In the genomic region with DNA sequence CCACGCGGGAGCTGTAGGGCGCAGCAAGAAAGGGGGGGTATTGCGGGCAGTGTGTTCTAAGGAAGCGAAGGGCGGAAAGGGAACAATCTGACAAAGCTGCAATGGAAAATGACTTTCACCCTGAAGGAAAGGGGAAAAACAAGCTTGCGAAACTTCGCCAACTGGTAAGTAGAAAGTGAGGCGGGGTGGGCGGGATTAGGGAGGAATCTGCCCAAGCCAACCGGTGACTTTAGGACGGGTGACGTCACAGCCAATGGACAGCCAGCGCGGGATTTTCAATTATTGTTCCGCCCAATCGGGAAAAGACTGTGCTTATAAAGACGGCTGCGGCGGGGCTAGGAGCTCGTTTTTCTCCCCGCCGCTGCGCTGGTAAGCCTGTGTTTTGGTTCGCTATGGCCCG, we compare ENCODE assay signal across 8 cellular contexts. TPM values are rescaled to one million over a fixed set of nuclear protein-coding genes. Genes with fewer than 3 reads are reported as not detected.
A peak's percentile ranks its signal among the peaks of the same experiment; 100 is the strongest.
DNase-seq lines count a peak whose midpoint lies in the region; ATAC-seq and TF ChIP-seq lines count a peak whose summit lies in the region.
"Not testable (repeated sequence)": the region's sequence is repeated elsewhere in the genome, so short reads cannot be mapped to it uniquely, and the experiment has no call there.

No MANE protein-coding gene starts in this region.

- H3K27ac ChIP-seq in RWPE2 (ENCODE audit: poor library complexity, severe bottlenecking); body of pancreas; lung (ENCODE audit: low read depth in 1 of 2, low read length in 1 of 2); upper lobe of right lung: not testable (repeated sequence)

- DNase-seq in RWPE2 (ENCODE audit: low spot score); body of pancreas; lung (ENCODE audit: low spot score); upper lobe of right lung: not testable (repeated sequence)

- no CpG with 5 or more reads among the region's 26 CpGs for WGBS in body of pancreas, 2 donors
- no CpG with 5 or more reads among the region's 26 CpGs for WGBS in lung, 2 donors

- H3K27me3 ChIP-seq in RWPE2 (ENCODE audit: insufficient read depth, poor library complexity, severe bottlenecking); body of pancreas; lung (ENCODE audit: control insufficient read depth, insufficient read depth); upper lobe of right lung: not testable (repeated sequence)

- H3K36me3 ChIP-seq in RWPE2 (ENCODE audit: low read depth); body of pancreas (replicated peaks in 1 of 2; ENCODE audit: insufficient read depth in 1 of 2, low read depth in 2 of 2); lung (ENCODE audit: control insufficient read depth in 2 of 2, insufficient read depth in 2 of 2, low read length in 2 of 2); upper lobe of right lung: not testable (repeated sequence)

- TF ChIP-seq CTCF in RWPE2 (IDR thresholded peaks at IDR 0.05; ENCODE audit: poor library complexity, severe bottlenecking); body of pancreas (IDR thresholded peaks at IDR 0.05); lung (IDR thresholded peaks at IDR 0.05; ENCODE audit: control extremely low read depth, extremely low read depth); upper lobe of right lung (IDR thresholded peaks at IDR 0.05): not testable (repeated sequence)

- H3K4me3 ChIP-seq in RWPE2 (ENCODE audit: severe bottlenecking); body of pancreas; lung; upper lobe of right lung: not testable (repeated sequence)

- H3K4me1 ChIP-seq in RWPE2 (ENCODE audit: insufficient read depth, poor library complexity, severe bottlenecking): peaks cover 24% of the 10 kb centered on the region
- peaks cover 26% of the 10 kb centered on the region for H3K4me1 ChIP-seq in body of pancreas
- peaks cover 1 to 15% of the 10 kb centered on the region in 2 donors for H3K4me1 ChIP-seq in lung (ENCODE audit: control insufficient read depth in 2 of 2, insufficient read depth in 2 of 2, low read length in 2 of 2)
- peaks cover 13% of the 10 kb centered on the region for H3K4me1 ChIP-seq in upper lobe of right lung

- intact Hi-C loops in body of pancreas (cut with DNase I); upper lobe of right lung (cut with DNase I): not testable (repeated sequence)

- ATAC-seq in GM18502 (IDR thresholded peaks at IDR 0.05; ENCODE audit: poor library complexity, unreplicated experiment) (peak; percentile 27), GM19455 (IDR thresholded peaks at IDR 0.05; ENCODE audit: unreplicated experiment) (peak; percentile 24), HG02610 (IDR thresholded peaks at IDR 0.05; ENCODE audit: unreplicated experiment) (peak; percentile 22), HG03108 (IDR thresholded peaks at IDR 0.05; ENCODE audit: unreplicated experiment) (peak; percentile 20), RWPE2 (ENCODE audit: low read depth) (peak; percentile 22), body of pancreas (peak; percentile 71), lung (ENCODE audit: insufficient read depth, low FRiP score) (peak; percentile 69), upper lobe of right lung (peak; percentile 69)

- not testable (repeated sequence) for TF ChIP-seq POLR2A in body of pancreas (IDR thresholded peaks at IDR 0.05)

- H3K9me3 ChIP-seq in RWPE2 (ENCODE audit: severe bottlenecking); body of pancreas; lung (ENCODE audit: control insufficient read depth in 2 of 2, insufficient read depth in 1 of 2, low read length in 1 of 2); upper lobe of right lung: not testable (repeated sequence)

RNA-seq across cellular contexts. Expression of a gene that starts 47.1 kb away (rescaled TPM):
- total RNA-seq in body of pancreas (10 to 100 TPM in 1 of 2 donors, 1 to 10 TPM in 1; 9.6 to 35.5 TPM), lung (10 to 100 TPM; 12.5 to 14.2 TPM), upper lobe of right lung (16.5 TPM)
- 10 to 100 TPM; 16.8 to 28.5 TPM for polyA plus RNA-seq in lung

Comparison
In these comparisons a context has a peak if more than half of its experiments do, and no peak if none do; other contexts are left out.
1. ATAC-seq: peak in every context shown above with its lines; median percentile 71 in body of pancreas; 69 in lung; 69 in upper lobe of right lung; 27 in GM18502; 24 in GM19455; 22 in HG02610; 22 in RWPE2; 20 in HG03108.